Comparison of ENCODE assay signal across 23 cellular contexts in the genomic region with DNA sequence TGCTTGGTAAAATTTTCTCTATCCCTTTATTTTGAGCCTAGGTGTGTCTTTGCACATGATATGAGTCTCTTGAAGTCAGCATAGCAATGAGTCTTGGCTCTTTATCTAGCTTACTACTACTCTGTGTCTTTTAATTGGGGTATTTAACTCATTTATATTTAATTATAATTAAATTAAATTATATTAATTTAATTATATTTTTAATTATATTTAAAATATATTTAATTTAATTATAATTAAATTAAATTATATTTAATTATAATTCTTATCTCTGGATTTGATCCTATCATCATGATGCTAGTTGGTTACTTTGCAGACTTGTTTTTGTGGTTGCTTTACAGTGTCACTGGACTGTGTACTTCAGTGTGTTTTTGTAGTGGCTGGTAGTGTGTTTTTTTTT.
DNase-seq lines count a peak whose midpoint lies in the region; ATAC-seq, FAIRE-seq and TF ChIP-seq lines count a peak whose summit lies in the region.
"Had no signal": no experiment of that assay in that cellular context is flagged by ENCODE, and none has a peak within 500 bp of the region (broad histone marks: within the 10 kb centered on the region; RNA-seq: fewer than 3 reads in every experiment).

No MANE protein-coding gene starts in this region.

- intact Hi-C loops in pancreas (cut with DNase I) (no loop called here), tibial artery (cut with DNase I; ENCODE audit: low total_unique reads) (no loop called here)

- H3K36me3 Mint-ChIP-seq in mesothelial cell of epicardium: no peaks in the 10 kb centered on the region
- H3K36me3 Mint-ChIP-seq: CD8-positive, alpha-beta T cell had no signal

- H3K4me3 Mint-ChIP-seq in mesothelial cell of epicardium: no peak overlapping the region
- H3K4me3 Mint-ChIP-seq: B cell; CD4-positive, alpha-beta T cell; CD8-positive, alpha-beta T cell had no signal

- H3K27me3 ChIP-seq in pancreas (no peaks in the 10 kb centered on the region), tibial artery (no peaks in the 10 kb centered on the region)

- H3K27ac Mint-ChIP-seq in mesothelial cell of epicardium: no peak overlapping the region
- H3K27ac Mint-ChIP-seq: B cell; CD4-positive, alpha-beta T cell; CD8-positive, alpha-beta T cell had no signal

- no peak overlapping the region for H3K4me3 ChIP-seq in pancreas
- H3K4me3 ChIP-seq in tibial artery: no peak overlapping the region
- H3K4me3 ChIP-seq: A549; BLaER1 treated with 17β-estradiol and CSF1 and Interleukin-3, amounts not matched to agents 10 nM and 100 nM had no signal

- H3K27me3 Mint-ChIP-seq in mesothelial cell of epicardium (ENCODE audit: low read depth): no peaks in the 10 kb centered on the region
- H3K27me3 Mint-ChIP-seq: B cell had no signal

- peak; percentile 58 for FAIRE-seq in A204.1 (lab: Jason Lieb, UNC)
- peak; percentile 66 for FAIRE-seq in RCC 7860 (lab: Jason Lieb, UNC)
- FAIRE-seq in colon (lab: Jason Lieb, UNC): peak; percentile 96
- FAIRE-seq in pancreas (lab: Jason Lieb, UNC): peak; percentile 86
- FAIRE-seq: D721Med, G401.6, GM12891, GM19239 had no signal

- ATAC-seq in pancreas: no peak
- ATAC-seq: A549; CD8-positive, alpha-beta T cell had no signal

- DNase-seq in RCC 7860 (ENCODE audit: low spot score) (no peak), pancreas (no peak), tibial artery (no peak), mesothelial cell of epicardium (ENCODE audit: low spot score in 2 of 2, unreplicated experiment in 2 of 2) (no peak)
- DNase-seq in stimulated activated CD4-positive, alpha-beta T cell treated with anti-CD3 and anti-CD28 coated beads, Interleukin-15, amount 100 ng/mL, for 24 hours: no peak
- DNase-seq: 8988T; AML-193; Caco-2; Calu3; CD4-positive, alpha-beta T cell; CD8-positive, alpha-beta T cell; DMS79 treated with DMSO at 0.1 percent for 48 hours; GF-D8 had no signal

- no peaks in the 10 kb centered on the region for H3K4me1 ChIP-seq in pancreas
- H3K4me1 ChIP-seq in tibial artery: no peaks in the 10 kb centered on the region
- H3K4me1 ChIP-seq: A549; BLaER1 treated with 17β-estradiol and CSF1 and Interleukin-3, amounts not matched to agents 10 nM and 100 nM; Caco-2 had no signal

- peaks cover 54% of the 10 kb centered on the region for H3K9me3 Mint-ChIP-seq in mesothelial cell of epicardium

- H3K9me3 ChIP-seq in pancreas (no peaks in the 10 kb centered on the region), tibial artery (peaks cover 0 to 6% (median 0%) of the 10 kb centered on the region in 3 donors)
- H3K9me3 ChIP-seq: A549, Caco-2 had no signal

- H3K36me3 ChIP-seq in pancreas (no peaks in the 10 kb centered on the region), tibial artery (no peaks in the 10 kb centered on the region)
- H3K36me3 ChIP-seq: BLaER1 treated with 17β-estradiol and CSF1 and Interleukin-3, amounts not matched to agents 10 nM and 100 nM had no signal

- no peak for TF ChIP-seq CTCF in pancreas (IDR thresholded peaks at IDR 0.05)
- no peak for TF ChIP-seq CTCF in tibial artery (IDR thresholded peaks at IDR 0.05)
- TF ChIP-seq CTCF in mesothelial cell of epicardium (IDR thresholded peaks at IDR 0.05; ENCODE audit: unreplicated experiment): no peak

- H3K4me1 Mint-ChIP-seq in mesothelial cell of epicardium: no peaks in the 10 kb centered on the region
- H3K4me1 Mint-ChIP-seq: B cell had no signal

- no peak overlapping the region for H3K27ac ChIP-seq in pancreas
- no peak overlapping the region for H3K27ac ChIP-seq in tibial artery
- H3K27ac ChIP-seq: A549; BLaER1 treated with 17β-estradiol and CSF1 and Interleukin-3, amounts not matched to agents 10 nM and 100 nM; C4-2B had no signal
